In genomic region chr17:44222112-44222869, GRCh38 we compare ENCODE assay signal across 1 cellular context.
TF ChIP-seq lines count a peak whose summit lies in the region.

No MANE protein-coding gene starts in this region.

TF ChIP-seq in HepG2, 621 proteins besides CTCF, POLR2A, EP300 and RAD21 (continued from another document and continues in another):
- TF ChIP-seq ZHX1 (CRISPR knock-in tag; IDR thresholded peaks at IDR 0.05; ENCODE audit: low read depth) (no peak), CSRNP2 (CRISPR knock-in tag; conservative IDR thresholded peaks at IDR 0.05; ENCODE audit: low read depth) (no peak), ZNF597 (CRISPR knock-in tag; IDR thresholded peaks at IDR 0.05) (no peak), GFI1 (CRISPR knock-in tag; IDR thresholded peaks at IDR 0.05; ENCODE audit: borderline replicate concordance) (no peak; the same call in 1 of the 2 replicates), ATF7 (IDR thresholded peaks at IDR 0.05) (no peak), ATF7 (CRISPR knock-in tag; IDR thresholded peaks at IDR 0.05) (no peak), PRDM10 (CRISPR knock-in tag; IDR thresholded peaks at IDR 0.05; ENCODE audit: low read depth) (no peak), ETS1 (CRISPR knock-in tag; IDR thresholded peaks at IDR 0.05) (no peak), ZBTB20 (CRISPR knock-in tag; IDR thresholded peaks at IDR 0.05; ENCODE audit: borderline replicate concordance, low read depth) (no peak), TBP (CRISPR knock-in tag; IDR thresholded peaks at IDR 0.05) (no peak), MAZ (IDR thresholded peaks at IDR 0.05; ENCODE audit: borderline replicate concordance, low read depth, low read length) (no peak), MAZ (CRISPR knock-in tag; IDR thresholded peaks at IDR 0.05; ENCODE audit: low read depth) (no peak), SSRP1 (CRISPR knock-in tag; IDR thresholded peaks at IDR 0.05) (no peak; the same call in 1 of the 2 replicates), NCOR1 (IDR thresholded peaks at IDR 0.05; ENCODE audit: borderline replicate concordance, low read length) (no peak), KLF9 (CRISPR knock-in tag; IDR thresholded peaks at IDR 0.05; ENCODE audit: low read depth) (no peak), ZNF296 (CRISPR knock-in tag; conservative IDR thresholded peaks at IDR 0.05) (no peak), SNAPC5 (CRISPR knock-in tag; IDR thresholded peaks at IDR 0.05; ENCODE audit: borderline replicate concordance) (no peak), ZNF282 (IDR thresholded peaks at IDR 0.05; ENCODE audit: partially characterized antibody) (no peak), ZNF775 (CRISPR knock-in tag; IDR thresholded peaks at IDR 0.05; ENCODE audit: borderline replicate concordance) (no peak), ZNF792 (CRISPR knock-in tag; IDR thresholded peaks at IDR 0.05) (no peak), RORA (CRISPR knock-in tag; IDR thresholded peaks at IDR 0.05) (no peak), ZNF878 (CRISPR knock-in tag; IDR thresholded peaks at IDR 0.05) (no peak), E2F1 (CRISPR knock-in tag; IDR thresholded peaks at IDR 0.05) (no peak), GTF2F1 (IDR thresholded peaks at IDR 0.05; ENCODE audit: low read length) (no peak), KDM5A (IDR thresholded peaks at IDR 0.05; ENCODE audit: borderline replicate concordance, low read length) (no peak), TERF1 (CRISPR knock-in tag; IDR thresholded peaks at IDR 0.05) (no peak), ZNF256 (CRISPR knock-in tag; conservative IDR thresholded peaks at IDR 0.05) (no peak), TEF (CRISPR knock-in tag; IDR thresholded peaks at IDR 0.05) (0 out of 2 replicates have a peak, but pooled peaks have one; percentile 50), RERE (CRISPR knock-in tag; IDR thresholded peaks at IDR 0.05; ENCODE audit: low read depth) (no peak), MTF2 (CRISPR knock-in tag; IDR thresholded peaks at IDR 0.05; ENCODE audit: borderline replicate concordance) (no peak), ZNF883 (CRISPR knock-in tag; IDR thresholded peaks at IDR 0.05; ENCODE audit: not compliant biosample characterization) (peak; percentile 25), MBNL3 (CRISPR knock-in tag; conservative IDR thresholded peaks at IDR 0.05) (no peak), NKX3-1 (CRISPR knock-in tag; IDR thresholded peaks at IDR 0.05) (0 out of 2 replicates have a peak, but pooled peaks have one; percentile 59), JDP2 (CRISPR knock-in tag; IDR thresholded peaks at IDR 0.05; ENCODE audit: borderline replicate concordance) (no peak), GMEB1 (CRISPR knock-in tag; IDR thresholded peaks at IDR 0.05; ENCODE audit: borderline replicate concordance) (no peak)
